14 cellular contexts compared by ENCODE assay signal in genomic region chr6:18352001-18352400, GRCh38.
"Had no signal": no experiment of that assay in that cellular context is flagged by ENCODE, and none has a peak within 500 bp of the region (broad histone marks: within the 10 kb centered on the region; RNA-seq: fewer than 3 reads in every experiment).

No MANE protein-coding gene starts in this region.

- H3K27ac ChIP-seq: hepatocyte, sigmoid colon, thyroid gland had no signal

- H3K4me2 ChIP-seq: hepatocyte had no signal

- DNase-seq: cerebellar nuclear complex; endodermal cell; foreskin melanocyte; head of caudate nucleus; mucosa of descending colon; naive thymus-derived CD8-positive, alpha-beta T cell; posterior cingulate gyrus; sigmoid colon; small intestine; stimulated activated CD4-positive, alpha-beta T cell treated with anti-CD3 and anti-CD28 coated beads, Interleukin-2, amount 100 ng/mL, for 48 hours; stimulated activated naive CD4-positive, alpha-beta T cell treated with Interleukin-2 at 50 U/mL for 16 hours; thyroid gland had no signal

- ATAC-seq: left lobe of liver; mucosa of descending colon; naive thymus-derived CD8-positive, alpha-beta T cell had no signal

- H3K36me3 ChIP-seq: sigmoid colon, thyroid gland had no signal

- H3K9me3 ChIP-seq: mucosa of descending colon, sigmoid colon, thyroid gland had no signal

- H3K4me1 ChIP-seq: sigmoid colon had no signal

- H3K79me2 ChIP-seq: hepatocyte had no signal

- H2AFZ ChIP-seq: hepatocyte had no signal

- H3K4me3 ChIP-seq: hepatocyte, mucosa of descending colon, sigmoid colon, thyroid gland had no signal

- H3K27me3 ChIP-seq: hepatocyte, sigmoid colon, thyroid gland had no signal
